ENCODE assay signal across 24 cellular contexts in genomic region chr11:131375936-131376335, GRCh38. TPM values are rescaled to one million over a fixed set of nuclear protein-coding genes. Genes with fewer than 3 reads are reported as not detected.
"Had no signal": no experiment of that assay in that cellular context is flagged by ENCODE, and none has a peak within 500 bp of the region (broad histone marks: within the 10 kb centered on the region; RNA-seq: fewer than 3 reads in every experiment).

No MANE protein-coding gene starts in this region.

- H3K27me3 ChIP-seq: testis had no signal

- H3K4me3 ChIP-seq: colonic mucosa, esophagus muscularis mucosa, gastroesophageal sphincter, heart left ventricle, hepatocyte, lung, right lobe of liver, smooth muscle cell, testis, tibial artery had no signal

- DNase-seq: colonic mucosa; effector memory CD4-positive, alpha-beta T cell; foreskin keratinocyte; heart left ventricle; kidney; mesenchymal stem cell; midbrain; naive thymus-derived CD4-positive, alpha-beta T cell; posterior cingulate gyrus; right lobe of liver; stimulated activated CD4-positive, alpha-beta T cell treated with anti-CD3 and anti-CD28 coated beads, Interleukin-12 subunit alpha, Interleukin-12 subunit beta, amount 100 ng/mL, for 4 hours; stimulated activated CD4-positive, alpha-beta T cell treated with anti-CD3 and anti-CD28 coated beads, Interleukin-1b, Interleukin-23, amount 100 ng/mL, for 48 hours; stimulated activated CD4-positive, alpha-beta T cell treated with anti-CD3 and anti-CD28 coated beads, Interleukin-4, amount 100 ng/mL, for 1 hour; stimulated activated CD8-positive, alpha-beta memory T cell treated with anti-CD3 and anti-CD28 coated beads, Interleukin-4, amount 100 ng/mL, for 48 hours; stimulated activated naive CD4-positive, alpha-beta T cell; stimulated activated naive CD8-positive, alpha-beta T cell treated with anti-CD3 and anti-CD28 coated beads, Interleukin-15, amount 100 ng/mL, for 72 hours; testis; tibial artery had no signal

- H3K4me1 ChIP-seq: colonic mucosa, foreskin keratinocyte had no signal

- H3K9me3 ChIP-seq: colonic mucosa, esophagus muscularis mucosa, gastroesophageal sphincter, heart left ventricle, right lobe of liver, testis, tibial artery had no signal

- H3K36me3 ChIP-seq: colonic mucosa, esophagus muscularis mucosa, gastroesophageal sphincter, heart left ventricle, right lobe of liver, tibial artery had no signal

- H3K79me2 ChIP-seq: hepatocyte had no signal

- H3K4me2 ChIP-seq: hepatocyte, smooth muscle cell had no signal

- H3K27ac ChIP-seq: colonic mucosa, esophagus muscularis mucosa, foreskin keratinocyte, gastroesophageal sphincter, heart left ventricle, hepatocyte, right lobe of liver, testis, tibial artery had no signal

- H2AFZ ChIP-seq: hepatocyte had no signal

RNA-seq across cellular contexts. Expression of gene NTM, which starts 5.5 kb away (rescaled TPM):
- total RNA-seq: left lobe of liver; naive thymus-derived CD4-positive, alpha-beta T cell had no signal
